Comparison of ENCODE assay signal across 19 cellular contexts in the genomic region with DNA sequence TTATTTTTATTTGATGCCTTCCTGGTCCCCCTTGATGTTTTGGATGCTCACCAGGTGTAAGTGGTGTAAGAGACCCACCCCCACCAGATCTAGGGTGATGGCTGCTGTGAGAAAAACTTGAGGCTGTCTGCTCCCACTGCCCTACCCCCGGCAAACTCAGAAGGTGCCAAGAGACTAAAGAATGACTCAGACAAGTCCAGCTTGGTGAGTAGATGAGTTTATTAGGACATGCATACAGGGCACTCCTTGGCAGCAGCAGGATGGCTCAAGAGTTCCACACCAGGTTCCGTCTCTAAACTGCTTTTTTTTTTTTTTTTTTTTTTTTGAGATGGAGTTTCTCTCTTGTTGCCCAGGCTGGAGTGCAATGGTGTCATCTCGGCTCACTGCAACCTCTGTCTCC.
DNase-seq lines count a peak whose midpoint lies in the region; ATAC-seq, FAIRE-seq and TF ChIP-seq lines count a peak whose summit lies in the region.
"Had no signal": no experiment of that assay in that cellular context is flagged by ENCODE, and none has a peak within 500 bp of the region (broad histone marks: within the 10 kb centered on the region; RNA-seq: fewer than 3 reads in every experiment).

No MANE protein-coding gene starts in this region.

- no peaks in the 10 kb centered on the region for H4K20me1 ChIP-seq in BLaER1
- H4K20me1 ChIP-seq in GM23248 (ENCODE audit: insufficient read depth), result no peaks in the 10 kb centered on the region

- 66 to 69% methylated on average over 2 to 3 of the region's 3 CpGs for whole genome bisulfite sequencing in GM23248 (ENCODE audit: low coverage in 1 of 2, low lambda C conversion rate in 2 of 2, missing lambda C conversion rate in 2 of 2), 2 experiments
- WGBS in right lobe of liver (ENCODE audit: insufficient coverage, low coverage, low lambda C conversion rate, missing lambda C conversion rate), result 61% methylated on average over 2 of the region's 3 CpGs

- H3K79me2 ChIP-seq in GM23248 (ENCODE audit: insufficient read depth), result no peaks in the 10 kb centered on the region

- H3K9me2 ChIP-seq in GM23248 (ENCODE audit: insufficient read depth), result no peaks in the 10 kb centered on the region

- intact Hi-C loops in right lobe of liver (cut with DNase I), result no loop called here

- DNase-seq in GM23248 (peak; percentile 4), bronchial epithelial cell (ENCODE audit: low read depth) (peak; percentile 10), kidney tubule cell (ENCODE audit: low spot score) (peak; percentile 26), right lobe of liver (no peak), GOT3 (lab: John Stamatoyannopoulos, UW) (no peak)
- DNase-seq: 8988T; CD4-positive, alpha-beta memory T cell; DMS153; DMS79; GF-D8; IMR-90 had no signal

- H3K4me1 ChIP-seq in BLaER1 (peaks cover 16% of the 10 kb centered on the region), GM23248 (ENCODE audit: insufficient read depth) (no peaks in the 10 kb centered on the region), right lobe of liver (no peaks in the 10 kb centered on the region)
- H3K4me1 ChIP-seq: HAP-1 had no signal

- no peak for FAIRE-seq in bronchial epithelial cell (lab: Jason Lieb, UNC)
- FAIRE-seq: H1, HTR-8/SVneo, K562 had no signal

- ATAC-seq in right lobe of liver, result no peak
- ATAC-seq in GM18520 (IDR thresholded peaks at IDR 0.05; ENCODE audit: unreplicated experiment), result no peak
- no peak for ATAC-seq in HG02852 (IDR thresholded peaks at IDR 0.05; ENCODE audit: unreplicated experiment)
- ATAC-seq: K562 had no signal

- peak overlapping the region; percentile 48 for H3K4me2 ChIP-seq in BLaER1
- H3K4me2 ChIP-seq in GM23248 (ENCODE audit: unreplicated experiment), result no peak overlapping the region

- H3K27ac ChIP-seq in BLaER1 (no peak overlapping the region), GM23248 (no peak overlapping the region), right lobe of liver (no peak overlapping the region)
- H3K27ac ChIP-seq: HL-60 had no signal

- peaks cover 6% of the 10 kb centered on the region; the same call in 1 of the 2 replicates for H3K9me3 ChIP-seq in BLaER1
- no peaks in the 10 kb centered on the region for H3K9me3 ChIP-seq in GM23248 (ENCODE audit: low read depth)
- H3K9me3 ChIP-seq in right lobe of liver, result no peaks in the 10 kb centered on the region
- H3K9me3 ChIP-seq: HAP-1 had no signal

- no peaks in the 10 kb centered on the region for H3F3A ChIP-seq in GM23248 (ENCODE audit: insufficient read depth)

- in situ Hi-C loops in GM23248 (cut with MboI), result no loop called here

- no peak overlapping the region for H2AFZ ChIP-seq in GM23248

- no peak for TF ChIP-seq CTCF in bronchial epithelial cell (IDR thresholded peaks at IDR 0.05; ENCODE audit: insufficient read depth, low read length, severe bottlenecking)
- no peak for TF ChIP-seq CTCF in right lobe of liver (IDR thresholded peaks at IDR 0.05)

- H3K9ac ChIP-seq in BLaER1 (no peak overlapping the region), GM23248 (no peak overlapping the region)

- H3K4me3 ChIP-seq in BLaER1 (no peak overlapping the region), GM23248 (no peak overlapping the region), bronchial epithelial cell (ENCODE audit: low read depth, low read length) (no peak overlapping the region), right lobe of liver (no peak overlapping the region)
- H3K4me3 ChIP-seq: HAP-1, K562 had no signal

- TF ChIP-seq POLR2A in right lobe of liver (IDR thresholded peaks at IDR 0.05), result no peak

- no peaks in the 10 kb centered on the region for H3K27me3 ChIP-seq in BLaER1
- H3K27me3 ChIP-seq in GM23248 (replicated peaks; ENCODE audit: insufficient read depth), result peaks cover 3% of the 10 kb centered on the region; the same call in 1 of the 2 replicates
- H3K27me3 ChIP-seq in bronchial epithelial cell (ENCODE audit: control insufficient read depth, insufficient read depth, low read length), result no peaks in the 10 kb centered on the region
- H3K27me3 ChIP-seq in right lobe of liver, result no peaks in the 10 kb centered on the region

- no peaks in the 10 kb centered on the region for H3K36me3 ChIP-seq in BLaER1
- H3K36me3 ChIP-seq in GM23248 (ENCODE audit: low read depth), result no peaks in the 10 kb centered on the region
- H3K36me3 ChIP-seq in bronchial epithelial cell (ENCODE audit: control insufficient read depth, insufficient read depth, low read length), result no peaks in the 10 kb centered on the region
- no peaks in the 10 kb centered on the region for H3K36me3 ChIP-seq in right lobe of liver
- H3K36me3 ChIP-seq: HAP-1 had no signal

Comparison
In these comparisons a context has a peak if more than half of its experiments do, and no peak if none do; other contexts are left out.
1. DNase-seq: peak in GM23248 (single experiment), bronchial epithelial cell (single experiment) and kidney tubule cell (single experiment); none in right lobe of liver (0 of 3) and GOT3 (single experiment).